Comparison of ENCODE assay signal across 8 cellular contexts in genomic region chr7:151276651-151277590, GRCh38. TPM values are rescaled to one million over a fixed set of nuclear protein-coding genes. Genes with fewer than 3 reads are reported as not detected.
DNase-seq lines count a peak whose midpoint lies in the region; ATAC-seq, FAIRE-seq and TF ChIP-seq lines count a peak whose summit lies in the region.

No MANE protein-coding gene starts in this region.

- BruUV-seq in Calu3 (replicated peaks; lab: Mats Ljungman, UMichigan): no TSS peak
- BruUV-seq in endothelial cell of umbilical vein (replicated peaks; lab: Mats Ljungman, UMichigan): no TSS peak

- peaks cover 88% of the 10 kb centered on the region for H3K27me3 Mint-ChIP-seq in Calu3 (ENCODE audit: unreplicated experiment)

- no peak for FAIRE-seq in endothelial cell of umbilical vein (lab: Jason Lieb, UNC)

- H3K4me2 ChIP-seq in endothelial cell of umbilical vein (ENCODE audit: insufficient read depth, low read length): no peak overlapping the region

- dilution Hi-C loops in endothelial cell of umbilical vein (cut with MboI; ENCODE audit: extremely low pct_ligation_motif_present, low sequenced_read_pairs): no loop called here

- POLR2A ChIA-PET in endothelial cell of umbilical vein (lab: Charles Lee): no interaction called here

- H3K9me3 ChIP-seq in endothelial cell of umbilical vein (replicated peaks; ENCODE audit: control insufficient read depth, insufficient read depth, low read length) (no peaks in the 10 kb centered on the region), mononuclear cell (ENCODE audit: low read depth, low read length) (no peaks in the 10 kb centered on the region)

- peak overlapping the region; percentile 71 for H2AFZ ChIP-seq in endothelial cell of umbilical vein (ENCODE audit: low read depth, low read length)

- H3K4me1 ChIP-seq in endothelial cell of umbilical vein (ENCODE audit: control insufficient read depth, extremely low read depth, insufficient read depth, low read length) (no peaks in the 10 kb centered on the region), mononuclear cell (ENCODE audit: insufficient read depth, low read length) (peaks cover 50% of the 10 kb centered on the region)

- ATAC-seq in HG02798 (IDR thresholded peaks at IDR 0.05; ENCODE audit: poor library complexity, unreplicated experiment) (peak; percentile 71), GM21515 (IDR thresholded peaks at IDR 0.05; ENCODE audit: unreplicated experiment) (no peak)

- TF ChIP-seq CTCF in Calu3 (IDR thresholded peaks at IDR 0.05; ENCODE audit: unreplicated experiment) (no peak), endothelial cell of umbilical vein (IDR thresholded peaks at IDR 0.05; ENCODE audit: extremely low read depth in 1 of 2, insufficient read depth in 1 of 2, low read depth in 1 of 2, low read length in 2 of 2) (no peak)

- TF ChIP-seq POLR2A in endothelial cell of umbilical vein (IDR thresholded peaks at IDR 0.05; ENCODE audit: low read depth, low read length): no peak

- H3K27ac Mint-ChIP-seq in Calu3 (ENCODE audit: unreplicated experiment): no peak overlapping the region

- H3K9me1 ChIP-seq in endothelial cell of umbilical vein (replicated peaks; ENCODE audit: control insufficient read depth, extremely low read depth, insufficient read depth, low read length): no peaks in the 10 kb centered on the region

- no peaks in the 10 kb centered on the region for H4K20me1 ChIP-seq in endothelial cell of umbilical vein (replicated peaks; ENCODE audit: control insufficient read depth, extremely low read depth, insufficient read depth, low read length)

- H3K4me3 Mint-ChIP-seq in Calu3 (ENCODE audit: low read depth, unreplicated experiment): peak overlapping the region; percentile 44

- intact Hi-C loops in Calu3 (cut with micrococcal nuclease; ENCODE audit: unreplicated experiment): no loop called here
- intact Hi-C loops in endothelial cell of umbilical vein (cut with micrococcal nuclease): no loop called here

- no peaks in the 10 kb centered on the region for H3K9me3 Mint-ChIP-seq in Calu3 (ENCODE audit: low read depth, unreplicated experiment)

- H3K9ac ChIP-seq in endothelial cell of umbilical vein (replicated peaks; ENCODE audit: extremely low read depth, insufficient read depth, low read length): no peak overlapping the region

- no peaks in the 10 kb centered on the region for H3K36me3 Mint-ChIP-seq in Calu3 (ENCODE audit: insufficient read depth, unreplicated experiment)

- H3K27me3 ChIP-seq in endothelial cell of umbilical vein (ENCODE audit: control insufficient read depth in 2 of 2, insufficient read depth in 2 of 2, low read length in 2 of 2): peaks cover 7 to 8% of the 10 kb centered on the region in 2 experiments
- H3K27me3 ChIP-seq in mononuclear cell (ENCODE audit: insufficient read depth, low read length): no peaks in the 10 kb centered on the region

- H3K36me3 ChIP-seq in endothelial cell of umbilical vein (ENCODE audit: control insufficient read depth in 2 of 2, extremely low read depth in 1 of 2, insufficient read depth in 2 of 2, low read length in 2 of 2): no peaks in the 10 kb centered on the region

- no peaks in the 10 kb centered on the region for H3K4me1 Mint-ChIP-seq in Calu3 (ENCODE audit: low read depth, unreplicated experiment)

- DNase-seq in Calu3 (peak; percentile 39), NCI-H69 (lab: John Stamatoyannopoulos, UW) (peak; percentile 84), endothelial cell of umbilical vein (ENCODE audit: low read depth, low spot score) (peak; percentile 25)
- DNase-seq in activated CD8-positive, alpha-beta memory T cell treated with anti-CD3 and anti-CD28 coated beads for 48 hours (ENCODE audit: low read depth in 2 of 3, low spot score in 2 of 3): peak; percentile 15 to 21 (median 20)
- peak; percentile 18 to 24 for DNase-seq in stimulated activated CD8-positive, alpha-beta memory T cell treated with anti-CD3 and anti-CD28 coated beads, Interleukin-15, amount 100 ng/mL, for 4 hours (ENCODE audit: low read depth in 2 of 2)

- no peaks in the 10 kb centered on the region for H3K79me2 ChIP-seq in endothelial cell of umbilical vein (ENCODE audit: control insufficient read depth, insufficient read depth, low read length)

- CTCF ChIA-PET in Calu3 (lab: Charles Lee): interaction anchor here (0.6 to 0.9 kb wide), 2 partner anchors 9 to 50 kb away, joined by 3 to 13 read pairs; partner anchors contain the start of gene ABCF2
- CTCF ChIA-PET in endothelial cell of umbilical vein (lab: Charles Lee): interaction anchor here (1.0 to 1.6 kb wide), 8 partner anchors 9 to 38 kb away, joined by 3 to 7 read pairs (median 4); no protein-coding TSS in a partner anchor

- H3K4me3 ChIP-seq in endothelial cell of umbilical vein (replicated peaks in 1 of 3; ENCODE audit: insufficient read depth in 1 of 3, low read depth in 1 of 3, low read length in 3 of 3) (peak overlapping the region in 1 of 3 experiments; percentile 26), mononuclear cell (ENCODE audit: low read length) (peak overlapping the region; percentile 30)

- no peak overlapping the region for H3K27ac ChIP-seq in endothelial cell of umbilical vein (ENCODE audit: insufficient read depth, low read depth, low read length)

TF ChIP-seq in endothelial cell of umbilical vein, 7 proteins besides CTCF, POLR2A, EP300 and RAD21:
- TF ChIP-seq POLR2AphosphoS5 (IDR thresholded peaks at IDR 0.05; ENCODE audit: insufficient read depth, low read depth, low read length) (no peak), EZH2 (IDR thresholded peaks at IDR 0.05; ENCODE audit: borderline replicate concordance, low read depth, low read length, severe bottlenecking) (peak; percentile 48)

RNA-seq across cellular contexts. Expression of gene SMARCD3, which starts 28.4 kb away (rescaled TPM):
- total RNA-seq in Calu3 (2022): 2.3 and 4.1 TPM in 2 replicates
- total RNA-seq in endothelial cell of umbilical vein: 5.9 and 6.1 TPM in 2 replicates
- 8.5 and 10.5 TPM in 2 replicates for polyA plus RNA-seq in endothelial cell of umbilical vein
- 5.6 and 6.0 TPM in 2 replicates for polyA plus RNA-seq in endothelial cell of umbilical vein (2011; cell fraction: cytosol; rRNA removed)
- polyA plus RNA-seq in endothelial cell of umbilical vein (2011; cell fraction: nucleus; rRNA removed): 58.4 and 65.9 TPM in 2 replicates
- 10.2 and 13.5 TPM in 2 replicates for polyA plus RNA-seq in endothelial cell of umbilical vein (2012)
- polyA minus RNA-seq in endothelial cell of umbilical vein: 4.0 and 7.0 TPM in 2 replicates
- polyA minus RNA-seq in endothelial cell of umbilical vein (2011; cell fraction: cytosol; rRNA and poly(A)+ RNA removed): 2.7 TPM
- 6.4 and 10.1 TPM in 2 replicates for polyA minus RNA-seq in endothelial cell of umbilical vein (2011; cell fraction: nucleus; rRNA and poly(A)+ RNA removed)
- total RNA-seq in mononuclear cell: 35.8 TPM

RNA-seq across cellular contexts. Expression of gene CHPF2, which starts 44.6 kb away (rescaled TPM):
- total RNA-seq in Calu3 (2022) (48.1 and 51.3 TPM in 2 replicates), endothelial cell of umbilical vein (73.0 and 75.0 TPM in 2 replicates), mononuclear cell (25.0 TPM)
- 72.8 and 95.3 TPM in 2 replicates for polyA plus RNA-seq in endothelial cell of umbilical vein
- 39.1 and 62.9 TPM in 2 replicates for polyA plus RNA-seq in endothelial cell of umbilical vein (2011; cell fraction: cytosol; rRNA removed)
- 93.3 and 100 TPM in 2 replicates for polyA plus RNA-seq in endothelial cell of umbilical vein (2011; cell fraction: nucleus; rRNA removed)
- 47.8 and 57.1 TPM in 2 replicates for polyA plus RNA-seq in endothelial cell of umbilical vein (2012)
- polyA minus RNA-seq in endothelial cell of umbilical vein: 55.3 and 65.4 TPM in 2 replicates
- 13.4 TPM for polyA minus RNA-seq in endothelial cell of umbilical vein (2011; cell fraction: cytosol; rRNA and poly(A)+ RNA removed)
- 46.5 and 56.4 TPM in 2 replicates for polyA minus RNA-seq in endothelial cell of umbilical vein (2011; cell fraction: nucleus; rRNA and poly(A)+ RNA removed)

RNA-seq across cellular contexts. Expression of gene ABCF2, which starts 49.9 kb away (rescaled TPM):
- total RNA-seq in Calu3 (2022) (43.0 and 49.7 TPM in 2 replicates), endothelial cell of umbilical vein (56.7 and 61.6 TPM in 2 replicates), mononuclear cell (9.7 TPM)
- polyA plus RNA-seq in endothelial cell of umbilical vein: 43.0 and 45.3 TPM in 2 replicates
- 60.2 and 71.2 TPM in 2 replicates for polyA plus RNA-seq in endothelial cell of umbilical vein (2011; cell fraction: cytosol; rRNA removed)
- 44.3 and 57.2 TPM in 2 replicates for polyA plus RNA-seq in endothelial cell of umbilical vein (2011; cell fraction: nucleus; rRNA removed)
- 37.6 and 54.8 TPM in 2 replicates for polyA plus RNA-seq in endothelial cell of umbilical vein (2012)
- 48.4 and 55.1 TPM in 2 replicates for polyA minus RNA-seq in endothelial cell of umbilical vein
- polyA minus RNA-seq in endothelial cell of umbilical vein (2011; cell fraction: cytosol; rRNA and poly(A)+ RNA removed): 27.2 TPM
- polyA minus RNA-seq in endothelial cell of umbilical vein (2011; cell fraction: nucleus; rRNA and poly(A)+ RNA removed): 12.5 and 19.8 TPM in 2 replicates

Comparison
In these comparisons a context has a peak if more than half of its experiments do, and no peak if none do; other contexts are left out.
1. DNase-seq: peak in every context shown above with its lines; median percentile 84 in NCI-H69; 39 in Calu3; 25 in endothelial cell of umbilical vein; 21 in stimulated activated CD8-positive, alpha-beta memory T cell treated with anti-CD3 and anti-CD28 coated beads, Interleukin-15, amount 100 ng/mL, for 4 hours; 20 in activated CD8-positive, alpha-beta memory T cell treated with anti-CD3 and anti-CD28 coated beads for 48 hours.